Comparison of ENCODE assay signal across 13 cellular contexts in the genomic region with DNA sequence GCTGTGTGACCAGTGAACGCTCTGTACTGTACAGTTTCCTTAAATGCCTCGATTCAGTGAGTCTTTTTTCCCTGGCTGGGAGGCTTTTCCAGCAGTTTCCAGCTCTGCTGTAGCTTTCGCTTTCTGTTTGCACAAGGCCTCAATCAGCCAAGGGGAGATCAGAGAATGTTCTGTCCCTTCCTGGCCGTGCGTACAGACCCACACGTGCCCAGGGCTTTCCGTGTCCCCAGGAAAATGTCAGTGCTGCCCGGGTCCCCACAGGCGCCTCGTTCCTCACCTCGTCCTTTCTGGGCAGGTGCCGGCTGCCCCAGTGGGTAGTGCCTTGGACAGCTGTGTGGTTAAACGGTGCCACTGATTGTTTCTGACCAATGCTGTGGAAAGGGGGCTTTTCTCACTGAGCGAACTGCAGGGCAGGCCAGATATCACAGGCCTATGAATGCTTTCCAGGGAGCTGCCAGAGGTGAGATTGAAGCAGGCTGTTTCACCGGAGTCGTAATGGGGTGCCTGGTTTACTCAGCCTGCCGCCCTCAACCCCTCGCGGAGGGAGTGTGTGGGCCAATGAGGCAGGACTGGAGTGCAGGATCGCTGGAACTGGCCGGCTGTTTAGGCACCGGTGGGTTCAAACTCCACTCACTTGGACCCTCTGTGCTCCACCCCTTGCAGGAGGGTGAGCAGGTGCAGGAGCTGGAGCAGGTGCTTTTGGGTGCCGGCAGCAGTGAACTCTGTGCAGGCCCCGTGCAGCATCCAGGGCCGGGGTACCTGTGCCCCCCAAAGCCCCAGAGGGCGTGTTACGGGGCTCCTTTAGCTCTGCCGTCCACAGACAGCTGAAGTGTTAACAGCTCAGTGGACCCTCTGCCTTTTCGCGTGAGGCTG. TPM values are rescaled to one million over a fixed set of nuclear protein-coding genes. Genes with fewer than 3 reads are reported as not detected.
A peak's percentile ranks its signal among the peaks of the same experiment; 100 is the strongest.
DNase-seq lines count a peak whose midpoint lies in the region; TF ChIP-seq lines count a peak whose summit lies in the region.
"Had no signal": no experiment of that assay in that cellular context is flagged by ENCODE, and none has a peak within 500 bp of the region (broad histone marks: within the 10 kb centered on the region; RNA-seq: fewer than 3 reads in every experiment).

No MANE protein-coding gene starts in this region.

- intact Hi-C loops in dorsolateral prefrontal cortex (cut with DNase I) = no loop called here

- peak overlapping the region; percentile 39 for H3K27ac Mint-ChIP-seq in nephron progenitor cell
- H3K27ac Mint-ChIP-seq: natural killer cell had no signal

- TF ChIP-seq CTCF in dorsolateral prefrontal cortex (IDR thresholded peaks at IDR 0.05 in 54 of 56, conservative IDR thresholded peaks at IDR 0.05 in 2 of 56; ENCODE audit: low read depth in 1 of 56, partially characterized antibody in 56 of 56) = no peak
- TF ChIP-seq CTCF in nephron progenitor cell (IDR thresholded peaks at IDR 0.05) = no peak

- H2AFZ ChIP-seq in ACC112 (ENCODE audit: low read length, unreplicated experiment) = peak overlapping the region; percentile 0

- H3K4me3 ChIP-seq in ACC112 (ENCODE audit: low read depth, low read length) (peak overlapping the region; percentile 41), dorsolateral prefrontal cortex (peak overlapping the region in 38 of 59 donors; percentile 1 to 56 (median 23))

- peaks cover 10% of the 10 kb centered on the region for H3K4me1 ChIP-seq in ACC112 (ENCODE audit: control insufficient read depth, insufficient read depth, low read length, unreplicated experiment)

- no peaks in the 10 kb centered on the region for H3K79me2 ChIP-seq in ACC112 (ENCODE audit: control insufficient read depth, insufficient read depth, low read length, unreplicated experiment)

- no peaks in the 10 kb centered on the region for H3K27me3 ChIP-seq in ACC112 (ENCODE audit: insufficient read depth, low read length)
- no peaks in the 10 kb centered on the region for H3K27me3 ChIP-seq in dorsolateral prefrontal cortex
- H3K27me3 ChIP-seq: brain microvascular endothelial cell had no signal

- H3K36me3 Mint-ChIP-seq in nephron progenitor cell (ENCODE audit: low read depth) = peaks cover 41% of the 10 kb centered on the region
- H3K36me3 Mint-ChIP-seq: natural killer cell had no signal

- peak; percentile 41 for DNase-seq in EH (ENCODE audit: low read depth)
- DNase-seq in dorsolateral prefrontal cortex = no peak
- no peak for DNase-seq in nephron progenitor cell
- DNase-seq in activated gamma-delta T cell (lab: John Stamatoyannopoulos, UW) = no peak
- DNase-seq in GF-D8 (lab: John Stamatoyannopoulos, UW) = no peak
- DNase-seq in NCI-H226 = no peak
- no peak for DNase-seq in NCI-H1930 (lab: John Stamatoyannopoulos, UW)
- DNase-seq: activated CD8-positive, alpha-beta memory T cell treated with anti-CD3 and anti-CD28 coated beads, Interleukin-2, amount 50 U/mL, for 48 hours; brain microvascular endothelial cell; erythroblast; GOT3; natural killer cell had no signal

- no peak overlapping the region for H3K4me3 Mint-ChIP-seq in nephron progenitor cell
- H3K4me3 Mint-ChIP-seq: natural killer cell had no signal

- H3K9me3 Mint-ChIP-seq in nephron progenitor cell = peaks cover 39% of the 10 kb centered on the region
- H3K9me3 Mint-ChIP-seq: natural killer cell had no signal

- H3K27ac ChIP-seq in ACC112 (ENCODE audit: low read depth, low read length) (peak overlapping the region; percentile 47; the same call in 1 of the 2 replicates), dorsolateral prefrontal cortex (peak overlapping the region in 39 of 59 donors; percentile 12 to 88 (median 62))
- H3K27ac ChIP-seq: brain microvascular endothelial cell had no signal

- H3K4me1 Mint-ChIP-seq in nephron progenitor cell = peaks cover 14% of the 10 kb centered on the region

- H3K36me3 ChIP-seq in ACC112 (ENCODE audit: insufficient read depth, low read length) = peaks cover 15% of the 10 kb centered on the region; the same call in 1 of the 2 replicates

- H3K27me3 Mint-ChIP-seq in nephron progenitor cell (ENCODE audit: low read depth, poor library complexity) = peaks cover 28% of the 10 kb centered on the region

RNA-seq across cellular contexts. Expression of a gene that starts 44.4 kb away (rescaled TPM):
- 10 to 100 TPM; 10.1 to 35.3 (median 17.7) TPM for total RNA-seq in dorsolateral prefrontal cortex
